17 cellular contexts compared by ENCODE assay signal in genomic region chr4:185238261-185238681, GRCh38. TPM values are rescaled to one million over a fixed set of nuclear protein-coding genes. Genes with fewer than 3 reads are reported as not detected.
DNase-seq lines count a peak whose midpoint lies in the region; ATAC-seq lines count a peak whose summit lies in the region.
"Had no signal": no experiment of that assay in that cellular context is flagged by ENCODE, and none has a peak within 500 bp of the region (broad histone marks: within the 10 kb centered on the region; RNA-seq: fewer than 3 reads in every experiment).

No MANE protein-coding gene starts in this region.

- no peak for ATAC-seq in stimulated activated naive B cell treated with anti-CD40 and anti-IgM and Interleukin-4, amounts not matched to agents 10 μg/mL and 1 μg/mL and 100 μg/mL, for 72 hours (replicated peaks)
- ATAC-seq: right cardiac atrium had no signal

- POLR2A ChIA-PET in activated CD4-positive, alpha-beta T cell treated with anti-CD3 and anti-CD28 coated beads, Interleukin-2, amount 10 ng/mL, durations not matched to agents 7 days and 5 days (lab: Charles Lee): no interaction called here

- CTCF ChIA-PET in activated CD4-positive, alpha-beta T cell treated with anti-CD3 and anti-CD28 coated beads, Interleukin-2, amount 10 ng/mL, durations not matched to agents 7 days and 5 days (lab: Charles Lee): interaction anchor here (0.6 kb wide), 1 partner anchor 72 kb away, joined by 3 read pairs; no protein-coding TSS in a partner anchor

- peaks cover 8% of the 10 kb centered on the region for H3K9me3 Mint-ChIP-seq in activated CD4-positive, alpha-beta T cell treated with anti-CD3 and anti-CD28 coated beads, Interleukin-2, amount 10 ng/mL, durations not matched to agents 7 days and 5 days
- H3K9me3 Mint-ChIP-seq in stimulated activated naive B cell treated with anti-CD40 and anti-IgM and Interleukin-4, amounts not matched to agents 10 μg/mL and 1 μg/mL and 100 μg/mL, for 72 hours: no peaks in the 10 kb centered on the region

- no peak overlapping the region for H3K27ac Mint-ChIP-seq in activated CD4-positive, alpha-beta T cell treated with anti-CD3 and anti-CD28 coated beads, Interleukin-2, amount 10 ng/mL, durations not matched to agents 7 days and 5 days
- H3K27ac Mint-ChIP-seq in stimulated activated naive B cell treated with anti-CD40 and anti-IgM and Interleukin-4, amounts not matched to agents 10 μg/mL and 1 μg/mL and 100 μg/mL, for 72 hours: no peak overlapping the region
- H3K27ac Mint-ChIP-seq: nephron had no signal

- peaks cover 6% of the 10 kb centered on the region for H3K4me1 Mint-ChIP-seq in activated CD4-positive, alpha-beta T cell treated with anti-CD3 and anti-CD28 coated beads, Interleukin-2, amount 10 ng/mL, durations not matched to agents 7 days and 5 days
- H3K4me1 Mint-ChIP-seq in stimulated activated naive B cell treated with anti-CD40 and anti-IgM and Interleukin-4, amounts not matched to agents 10 μg/mL and 1 μg/mL and 100 μg/mL, for 72 hours: peaks cover 9 to 33% of the 10 kb centered on the region in 2 donors

- H3K27me3 Mint-ChIP-seq in activated CD4-positive, alpha-beta T cell treated with anti-CD3 and anti-CD28 coated beads, Interleukin-2, amount 10 ng/mL, durations not matched to agents 7 days and 5 days: no peaks in the 10 kb centered on the region
- H3K27me3 Mint-ChIP-seq in stimulated activated naive B cell treated with anti-CD40 and anti-IgM and Interleukin-4, amounts not matched to agents 10 μg/mL and 1 μg/mL and 100 μg/mL, for 72 hours: no peaks in the 10 kb centered on the region

- peak; percentile 5 to 14 for DNase-seq in activated CD4-positive, alpha-beta T cell treated with anti-CD3 and anti-CD28 coated beads for 24 hours (ENCODE audit: low read depth in 2 of 2)
- DNase-seq in activated CD4-positive, alpha-beta T cell treated with anti-CD3 and anti-CD28 coated beads, Interleukin-2, amount 10 ng/mL, durations not matched to agents 7 days and 5 days: no peak
- DNase-seq in activated T-cell treated with anti-CD3 and anti-CD28 coated beads, Interleukin-2, amount 50 U/mL, for 48 hours: peak; percentile 41 to 44
- DNase-seq in fibroblast of peridontal ligament (ENCODE audit: extremely low read depth) (peak; percentile 93), NCI-H1930 (lab: John Stamatoyannopoulos, UW) (no peak), A172 (ENCODE audit: low spot score) (no peak)
- peak; percentile 24 to 30 for DNase-seq in stimulated activated CD4-positive, alpha-beta T cell treated with anti-CD3 and anti-CD28 coated beads, Interleukin-4, amount 100 ng/mL, for 48 hours (ENCODE audit: low read depth in 2 of 2)
- no peak for DNase-seq in stimulated activated naive B cell treated with anti-CD40 and anti-IgM and Interleukin-4, amounts not matched to agents 10 μg/mL and 1 μg/mL and 100 μg/mL, for 72 hours
- DNase-seq: 8988T; activated CD8-positive, alpha-beta memory T cell treated with anti-CD3 and anti-CD28 coated beads, Interleukin-2, amount 50 U/mL, for 48 hours; DMS 273 treated with DMSO at 0.1 percent for 48 hours; KBM-7; left ventricle myocardium inferior; NCI-H187 treated with DMSO at 0.1 percent for 48 hours; right cardiac atrium; T-helper 9 cell had no signal

- H3K4me3 Mint-ChIP-seq in activated CD4-positive, alpha-beta T cell treated with anti-CD3 and anti-CD28 coated beads, Interleukin-2, amount 10 ng/mL, durations not matched to agents 7 days and 5 days: no peak overlapping the region
- no peak overlapping the region for H3K4me3 Mint-ChIP-seq in stimulated activated naive B cell treated with anti-CD40 and anti-IgM and Interleukin-4, amounts not matched to agents 10 μg/mL and 1 μg/mL and 100 μg/mL, for 72 hours
- H3K4me3 Mint-ChIP-seq: nephron had no signal

- H3K36me3 Mint-ChIP-seq in activated CD4-positive, alpha-beta T cell treated with anti-CD3 and anti-CD28 coated beads, Interleukin-2, amount 10 ng/mL, durations not matched to agents 7 days and 5 days (ENCODE audit: low read depth): peaks cover 10% of the 10 kb centered on the region
- peaks cover 8 to 23% of the 10 kb centered on the region in 2 donors for H3K36me3 Mint-ChIP-seq in stimulated activated naive B cell treated with anti-CD40 and anti-IgM and Interleukin-4, amounts not matched to agents 10 μg/mL and 1 μg/mL and 100 μg/mL, for 72 hours

RNA-seq across cellular contexts. Expression of gene SNX25, which starts 28.9 kb away (rescaled TPM):
- 10 to 100 TPM in 1 of 2 experiments, 1 to 10 TPM in 1; 9.0 to 12.0 TPM for total RNA-seq in activated CD4-positive, alpha-beta T cell treated with anti-CD3 and anti-CD28 coated beads, Interleukin-2, amount 10 ng/mL, durations not matched to agents 7 days and 5 days
- total RNA-seq in A172 (2014; rRNA removed; shearing (Covaris generic)): 43.6 and 63.1 TPM in 2 replicates

RNA-seq across cellular contexts. Expression of gene CFAP97, which starts 34.5 kb away (rescaled TPM):
- total RNA-seq in activated CD4-positive, alpha-beta T cell treated with anti-CD3 and anti-CD28 coated beads, Interleukin-2, amount 10 ng/mL, durations not matched to agents 7 days and 5 days: 10 to 100 TPM; 32.4 to 44.3 TPM
- 42.5 and 55.3 TPM in 2 replicates for total RNA-seq in A172 (2014; rRNA removed; shearing (Covaris generic))

Comparison
In these comparisons a context has a peak if more than half of its experiments do, and no peak if none do; other contexts are left out.
1. DNase-seq: peak in activated CD4-positive, alpha-beta T cell treated with anti-CD3 and anti-CD28 coated beads for 24 hours (2 of 2), activated T-cell treated with anti-CD3 and anti-CD28 coated beads, Interleukin-2, amount 50 U/mL, for 48 hours (2 of 2), fibroblast of peridontal ligament (single experiment) and stimulated activated CD4-positive, alpha-beta T cell treated with anti-CD3 and anti-CD28 coated beads, Interleukin-4, amount 100 ng/mL, for 48 hours (2 of 2); none in activated CD4-positive, alpha-beta T cell treated with anti-CD3 and anti-CD28 coated beads, Interleukin-2, amount 10 ng/mL, durations not matched to agents 7 days and 5 days (single experiment), NCI-H1930 (0 of 2), stimulated activated naive B cell treated with anti-CD40 and anti-IgM and Interleukin-4, amounts not matched to agents 10 μg/mL and 1 μg/mL and 100 μg/mL, for 72 hours (single experiment) and A172 (single experiment).